ENCODE assay signal across 1 cellular context in genomic region chr14:93085916-93086315, GRCh38.
TF ChIP-seq lines count a peak whose summit lies in the region.

No MANE protein-coding gene starts in this region.

TF ChIP-seq in K562, 482 proteins besides CTCF, POLR2A, EP300 and RAD21 (continued from another document):
- TF ChIP-seq EZH2 (IDR thresholded peaks at IDR 0.05; ENCODE audit: borderline replicate concordance, low read depth, low read length) (no peak), VEZF1 (CRISPR knock-in tag; IDR thresholded peaks at IDR 0.05) (0 out of 2 replicates have a peak, but pooled peaks have one; percentile 32), HDAC8 (tag; IDR thresholded peaks at IDR 0.05) (no peak)
